12 cellular contexts compared by ENCODE assay signal in genomic region chr18:22694954-22695353, GRCh38.
DNase-seq lines count a peak whose midpoint lies in the region; ATAC-seq and TF ChIP-seq lines count a peak whose summit lies in the region.
"Had no signal": no experiment of that assay in that cellular context is flagged by ENCODE, and none has a peak within 500 bp of the region (broad histone marks: within the 10 kb centered on the region; RNA-seq: fewer than 3 reads in every experiment).

No MANE protein-coding gene starts in this region.

- H3K79me2 ChIP-seq in OCI-LY7 (ENCODE audit: insufficient read depth, low read depth, low read length): no peaks in the 10 kb centered on the region

- no TSS peak for BruUV-seq in OCI-LY7 (replicated peaks; lab: Mats Ljungman, UMichigan)

- H3K4me1 ChIP-seq in OCI-LY7 (ENCODE audit: insufficient read depth, low read length, poor library complexity, severe bottlenecking): no peaks in the 10 kb centered on the region
- no peaks in the 10 kb centered on the region for H3K4me1 ChIP-seq in testis
- H3K4me1 ChIP-seq: BLaER1, colonic mucosa had no signal

- H3K27ac ChIP-seq in OCI-LY7 (ENCODE audit: low read depth, low read length, poor library complexity, severe bottlenecking): no peak overlapping the region
- H3K27ac ChIP-seq in testis: no peak overlapping the region
- H3K27ac ChIP-seq: BLaER1, colonic mucosa had no signal

- no peak for TF ChIP-seq POLR2A in testis (IDR thresholded peaks at IDR 0.05)

- H3K36me3 ChIP-seq in OCI-LY7 (ENCODE audit: insufficient read depth, low read length): no peaks in the 10 kb centered on the region
- H3K36me3 ChIP-seq in testis (ENCODE audit: low read depth, missing control alignments): no peaks in the 10 kb centered on the region
- H3K36me3 ChIP-seq: BLaER1, colonic mucosa had no signal

- no peaks in the 10 kb centered on the region for H4K20me1 ChIP-seq in OCI-LY7 (ENCODE audit: insufficient read depth, low read length)
- H4K20me1 ChIP-seq: BLaER1 had no signal

- no peak overlapping the region for H2AFZ ChIP-seq in OCI-LY7 (ENCODE audit: low read length)

- no peak overlapping the region for H3K4me3 ChIP-seq in astrocyte of the cerebellum (ENCODE audit: low read depth, low read length)
- H3K4me3 ChIP-seq in OCI-LY7 (ENCODE audit: low read depth, low read length, poor library complexity, severe bottlenecking): no peak overlapping the region
- H3K4me3 ChIP-seq in testis: no peak overlapping the region
- H3K4me3 ChIP-seq: BLaER1, colonic mucosa had no signal

- intact Hi-C loops in OCI-LY7 (cut with micrococcal nuclease; ENCODE audit: unreplicated experiment) (no loop called here), testis (cut with DNase I; ENCODE audit: low total_unique reads) (no loop called here)

- H3K27me3 ChIP-seq in testis: no peaks in the 10 kb centered on the region
- H3K27me3 ChIP-seq: BLaER1, colonic mucosa had no signal

- TF ChIP-seq CTCF in astrocyte of the cerebellum (IDR thresholded peaks at IDR 0.05; ENCODE audit: low read depth, low read length, missing control alignments): no peak
- TF ChIP-seq CTCF in OCI-LY7 (conservative IDR thresholded peaks at IDR 0.05; ENCODE audit: low read length): no peak
- no peak for TF ChIP-seq CTCF in testis (IDR thresholded peaks at IDR 0.05)

- in situ Hi-C loops in astrocyte of the cerebellum (cut with HindIII; ENCODE audit: low sequenced_read_pairs): no loop called here

- ATAC-seq in HG03571 (IDR thresholded peaks at IDR 0.05; ENCODE audit: unreplicated experiment): no peak

- DNase-seq in A172 (ENCODE audit: low spot score) (peak; percentile 96), HS-27A (ENCODE audit: low read depth) (peak; percentile 87), astrocyte of the cerebellum (ENCODE audit: low read depth) (peak; percentile 78), iPS-NIHi11 (ENCODE audit: low spot score) (peak; percentile 11), T-helper 9 cell (no peak), OCI-LY7 (ENCODE audit: low spot score) (no peak), testis (no peak)
- DNase-seq: activated CD4-positive, alpha-beta memory T cell treated with anti-CD3 and anti-CD28 coated beads for 36 hours; colonic mucosa; NCI-H510A treated with DMSO at 0.1 percent for 48 hours had no signal

- no peaks in the 10 kb centered on the region for H3K9me2 ChIP-seq in OCI-LY7 (ENCODE audit: insufficient read depth, low read length)

- POLR2A ChIA-PET in OCI-LY7 (lab: Charles Lee): no interaction called here

- CTCF ChIA-PET in OCI-LY7 (lab: Charles Lee; ENCODE audit: unreplicated experiment): no interaction called here

- H3K9me3 ChIP-seq in OCI-LY7 (ENCODE audit: low read length) (no peaks in the 10 kb centered on the region), testis (no peaks in the 10 kb centered on the region)
- H3K9me3 ChIP-seq: BLaER1, colonic mucosa had no signal

- no peak overlapping the region for H3K4me2 ChIP-seq in OCI-LY7 (ENCODE audit: low read length)
- H3K4me2 ChIP-seq: BLaER1 had no signal

- WGBS in testis, 2 donors: 72 to 75% methylated on average over 8 of the region's 8 CpGs

Comparison
In these comparisons a context has a peak if more than half of its experiments do, and no peak if none do; other contexts are left out.
1. DNase-seq: peak in A172 (single experiment), HS-27A (single experiment), astrocyte of the cerebellum (single experiment) and iPS-NIHi11 (single experiment); none in T-helper 9 cell (single experiment), OCI-LY7 (single experiment) and testis (single experiment).